Comparison of ENCODE assay signal across 12 cellular contexts in the genomic region with DNA sequence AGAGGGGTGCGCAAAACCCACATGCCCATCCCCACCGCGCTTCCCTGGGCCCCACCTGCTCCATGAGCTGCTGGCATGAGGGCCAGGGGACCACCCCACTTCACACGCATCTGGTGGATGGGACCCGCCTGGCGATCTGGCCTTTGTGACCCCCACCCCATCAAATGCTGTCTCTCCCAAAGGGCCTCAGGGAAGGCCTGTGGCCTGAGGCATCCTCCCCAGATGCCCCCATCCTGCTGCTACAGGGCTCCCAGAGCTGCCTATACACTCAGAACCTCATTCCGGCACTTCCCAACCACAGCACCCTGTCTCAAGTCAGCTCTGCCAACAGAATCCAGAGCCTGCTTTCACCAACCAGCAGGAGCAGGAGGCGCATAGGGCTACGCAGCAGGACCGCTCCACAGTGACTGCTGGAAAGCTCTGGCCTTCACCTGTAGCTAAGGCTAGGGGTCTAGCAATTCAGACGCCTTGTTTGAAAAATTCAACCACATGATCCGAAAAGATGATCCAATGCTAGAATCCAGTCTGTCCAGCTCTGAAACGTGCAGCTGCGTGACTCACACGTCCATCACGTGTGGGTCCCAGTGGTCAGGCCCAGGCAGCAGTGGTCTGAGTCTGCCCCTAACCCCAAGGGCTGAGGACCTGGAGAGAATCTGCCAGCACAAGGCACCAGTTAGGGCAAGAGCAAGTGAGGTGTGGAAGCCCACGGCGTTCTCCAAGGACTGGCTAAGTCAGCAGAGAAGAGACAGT. TPM values are rescaled to one million over a fixed set of nuclear protein-coding genes. Genes with fewer than 3 reads are reported as not detected.
DNase-seq lines count a peak whose midpoint lies in the region; ATAC-seq and TF ChIP-seq lines count a peak whose summit lies in the region.
"Had no signal": no experiment of that assay in that cellular context is flagged by ENCODE, and none has a peak within 500 bp of the region (broad histone marks: within the 10 kb centered on the region; RNA-seq: fewer than 3 reads in every experiment).

No MANE protein-coding gene starts in this region.

- TF ChIP-seq POLR2A in GM19193 (IDR thresholded peaks at IDR 0.05; ENCODE audit: extremely low read depth, insufficient read depth, insufficient read length): peak; percentile 7

- DNase-seq in CD4-positive, alpha-beta T cell: no peak
- no peak for DNase-seq in activated CD8-positive, alpha-beta T cell treated with anti-CD3 and anti-CD28 coated beads, Interleukin-2, amount 10 ng/mL, durations not matched to agents 7 days and 5 days
- no peak for DNase-seq in mesothelial cell of epicardium (ENCODE audit: low spot score in 2 of 2, unreplicated experiment in 2 of 2)
- no peak for DNase-seq in DMS79 treated with DMSO at 0.1 percent for 48 hours (lab: John Stamatoyannopoulos, UW)
- DNase-seq in NCI-H1694 (lab: John Stamatoyannopoulos, UW): no peak
- no peak for DNase-seq in GM10248 (ENCODE audit: extremely low spot score)
- DNase-seq: effector CD8-positive, alpha-beta T cell; NCI-H2227 treated with DMSO at 0.1 percent for 48 hours; OCI-M1 had no signal

- CTCF ChIA-PET in CD4-positive, alpha-beta T cell (lab: Charles Lee): interaction anchor here (1.2 to 3.2 kb wide), 3 partner anchors 8 to 38 kb away, joined by 3 to 12 read pairs (median 4); a partner anchor contains a TSS
- CTCF ChIA-PET in activated CD8-positive, alpha-beta T cell treated with anti-CD3 and anti-CD28 coated beads, Interleukin-2, amount 10 ng/mL, durations not matched to agents 7 days and 5 days (lab: Charles Lee): interaction anchor here (0.8 to 1.7 kb wide), 14 partner anchors 8 to 389 kb away, joined by 3 to 14 read pairs (median 4); a partner anchor contains a TSS
- CTCF ChIA-PET in GM10248 (lab: Yijun Ruan, JAX): interaction anchor here (0.8 to 3.6 kb wide), 12 partner anchors 8 to 519 kb away, joined by 3 to 23 read pairs (median 5); a partner anchor contains a TSS

- no peaks in the 10 kb centered on the region for H3K9me3 Mint-ChIP-seq in CD4-positive, alpha-beta T cell
- H3K9me3 Mint-ChIP-seq in activated CD8-positive, alpha-beta T cell treated with anti-CD3 and anti-CD28 coated beads, Interleukin-2, amount 10 ng/mL, durations not matched to agents 7 days and 5 days (ENCODE audit: insufficient read depth): no peaks in the 10 kb centered on the region
- no peaks in the 10 kb centered on the region for H3K9me3 Mint-ChIP-seq in mesothelial cell of epicardium

- H3K27ac ChIP-seq in CD4-positive, alpha-beta T cell (ENCODE audit: low read depth, low read length): no peak overlapping the region

- POLR2A ChIA-PET in CD4-positive, alpha-beta T cell (lab: Charles Lee): interaction anchor here (1.2 to 2.8 kb wide), 4 partner anchors 8 to 134 kb away, joined by 3 to 18 read pairs (median 6); a partner anchor contains a TSS
- POLR2A ChIA-PET in activated CD8-positive, alpha-beta T cell treated with anti-CD3 and anti-CD28 coated beads, Interleukin-2, amount 10 ng/mL, durations not matched to agents 7 days and 5 days (lab: Charles Lee): interaction anchor here (0.9 to 2.5 kb wide), 4 partner anchors 9 to 40 kb away, joined by 3 to 13 read pairs (median 4); a partner anchor contains a TSS
- POLR2A ChIA-PET in GM10248 (lab: Yijun Ruan, JAX): no interaction called here

- H3K36me3 Mint-ChIP-seq in CD4-positive, alpha-beta T cell (ENCODE audit: low read depth): peaks cover 38% of the 10 kb centered on the region
- H3K36me3 Mint-ChIP-seq in activated CD8-positive, alpha-beta T cell treated with anti-CD3 and anti-CD28 coated beads, Interleukin-2, amount 10 ng/mL, durations not matched to agents 7 days and 5 days (ENCODE audit: low read depth): peaks cover 45% of the 10 kb centered on the region
- H3K36me3 Mint-ChIP-seq in mesothelial cell of epicardium: peaks cover 19% of the 10 kb centered on the region

- intact Hi-C loops in CD4-positive, alpha-beta T cell (cut with DNase I, micrococcal nuclease): loop anchor here in 1 of 2 experiments (2.0 to 10.0 kb wide), 5 partner anchors 37 to 437 kb away; a partner anchor contains a TSS

- H3K4me3 Mint-ChIP-seq in CD4-positive, alpha-beta T cell: peak overlapping the region; percentile 74
- H3K4me3 Mint-ChIP-seq in activated CD8-positive, alpha-beta T cell treated with anti-CD3 and anti-CD28 coated beads, Interleukin-2, amount 10 ng/mL, durations not matched to agents 7 days and 5 days: no peak overlapping the region
- H3K4me3 Mint-ChIP-seq in mesothelial cell of epicardium: peak overlapping the region; percentile 36

- no peaks in the 10 kb centered on the region for H3K9me3 ChIP-seq in CD4-positive, alpha-beta T cell (ENCODE audit: control insufficient read depth, low read length)
- H3K9me3 ChIP-seq: tibial nerve had no signal

- no peak for ATAC-seq in CD4-positive, alpha-beta T cell (ENCODE audit: poor library complexity)
- ATAC-seq in activated CD8-positive, alpha-beta T cell treated with anti-CD3 and anti-CD28 coated beads, Interleukin-2, amount 10 ng/mL, durations not matched to agents 7 days and 5 days: no peak
- no peak for ATAC-seq in HG03520 (IDR thresholded peaks at IDR 0.05; ENCODE audit: unreplicated experiment)

- H3K27me3 ChIP-seq in CD4-positive, alpha-beta T cell (ENCODE audit: control insufficient read depth, insufficient read depth, low read length): no peaks in the 10 kb centered on the region
- H3K27me3 ChIP-seq: tibial nerve had no signal

- TF ChIP-seq CTCF in CD4-positive, alpha-beta T cell (IDR thresholded peaks at IDR 0.05): no peak
- TF ChIP-seq CTCF in mesothelial cell of epicardium (IDR thresholded peaks at IDR 0.05; ENCODE audit: unreplicated experiment) (no peak), GM10248 (IDR thresholded peaks at IDR 0.05; ENCODE audit: control extremely low read depth, extremely low read depth, low read depth, missing control alignments) (no peak)

- peaks cover 48% of the 10 kb centered on the region for H3K4me1 Mint-ChIP-seq in CD4-positive, alpha-beta T cell (ENCODE audit: low read depth)
- H3K4me1 Mint-ChIP-seq in activated CD8-positive, alpha-beta T cell treated with anti-CD3 and anti-CD28 coated beads, Interleukin-2, amount 10 ng/mL, durations not matched to agents 7 days and 5 days (ENCODE audit: low read depth): peaks cover 65% of the 10 kb centered on the region
- H3K4me1 Mint-ChIP-seq in mesothelial cell of epicardium: peaks cover 14% of the 10 kb centered on the region

- H3K27ac Mint-ChIP-seq in CD4-positive, alpha-beta T cell: peak overlapping the region; percentile 49
- peak overlapping the region; percentile 61 for H3K27ac Mint-ChIP-seq in activated CD8-positive, alpha-beta T cell treated with anti-CD3 and anti-CD28 coated beads, Interleukin-2, amount 10 ng/mL, durations not matched to agents 7 days and 5 days
- H3K27ac Mint-ChIP-seq in mesothelial cell of epicardium: no peak overlapping the region

- no peaks in the 10 kb centered on the region for H3K27me3 Mint-ChIP-seq in CD4-positive, alpha-beta T cell
- no peaks in the 10 kb centered on the region for H3K27me3 Mint-ChIP-seq in activated CD8-positive, alpha-beta T cell treated with anti-CD3 and anti-CD28 coated beads, Interleukin-2, amount 10 ng/mL, durations not matched to agents 7 days and 5 days (ENCODE audit: low read depth)
- H3K27me3 Mint-ChIP-seq in mesothelial cell of epicardium (ENCODE audit: low read depth): no peaks in the 10 kb centered on the region

RNA-seq across cellular contexts. Expression of a gene that starts 1.4 kb away (rescaled TPM):
- total RNA-seq in CD4-positive, alpha-beta T cell: 1 to 10 TPM; 7.7 to 8.0 TPM
- total RNA-seq in activated CD8-positive, alpha-beta T cell treated with anti-CD3 and anti-CD28 coated beads, Interleukin-2, amount 10 ng/mL, durations not matched to agents 7 days and 5 days: 1 to 10 TPM; 9.5 to 9.6 TPM
- 18.2 to 19.3 TPM (median 18.2 TPM) in 3 replicates for total RNA-seq in mesothelial cell of epicardium

RNA-seq across cellular contexts. Expression of a gene that starts 9.1 kb away (rescaled TPM):
- total RNA-seq in CD4-positive, alpha-beta T cell: 10 to 100 TPM; 37.7 to 43.2 TPM
- total RNA-seq in activated CD8-positive, alpha-beta T cell treated with anti-CD3 and anti-CD28 coated beads, Interleukin-2, amount 10 ng/mL, durations not matched to agents 7 days and 5 days: 10 to 100 TPM; 52.8 to 54.3 TPM
- total RNA-seq in mesothelial cell of epicardium: 67.3 to 72.1 TPM (median 71.9 TPM) in 3 replicates

RNA-seq across cellular contexts. Expression of a gene that starts 9.1 kb away (rescaled TPM):
- total RNA-seq in CD4-positive, alpha-beta T cell: 100 to 1,000 TPM; 107 to 109 TPM
- 10 to 100 TPM; 56.5 to 57.5 TPM for total RNA-seq in activated CD8-positive, alpha-beta T cell treated with anti-CD3 and anti-CD28 coated beads, Interleukin-2, amount 10 ng/mL, durations not matched to agents 7 days and 5 days
- total RNA-seq in mesothelial cell of epicardium: 72.2 to 74.6 TPM (median 72.7 TPM) in 3 replicates

RNA-seq across cellular contexts. Expression of a gene that starts 27.9 kb away (rescaled TPM):
- under 1 TPM; 0.36 to 0.64 TPM for total RNA-seq in CD4-positive, alpha-beta T cell
- 1 to 10 TPM; 1.3 to 1.4 TPM for total RNA-seq in activated CD8-positive, alpha-beta T cell treated with anti-CD3 and anti-CD28 coated beads, Interleukin-2, amount 10 ng/mL, durations not matched to agents 7 days and 5 days
- total RNA-seq in mesothelial cell of epicardium: 3.6 to 4.9 TPM (median 4.0 TPM) in 3 replicates

RNA-seq across cellular contexts. Expression of a gene that starts 37.8 kb away (rescaled TPM):
- 10 to 100 TPM; 15.4 to 17.0 TPM for total RNA-seq in CD4-positive, alpha-beta T cell
- 10 to 100 TPM; 20.4 to 21.6 TPM for total RNA-seq in activated CD8-positive, alpha-beta T cell treated with anti-CD3 and anti-CD28 coated beads, Interleukin-2, amount 10 ng/mL, durations not matched to agents 7 days and 5 days
- 11.8 to 14.7 TPM (median 13.0 TPM) in 3 replicates for total RNA-seq in mesothelial cell of epicardium
